16 cellular contexts compared by ENCODE assay signal in genomic region chr7:147015999-147016398, GRCh38.
A peak's percentile ranks its signal among the peaks of the same experiment; 100 is the strongest.
DNase-seq lines count a peak whose midpoint lies in the region; ATAC-seq and TF ChIP-seq lines count a peak whose summit lies in the region.
"Had no signal": no experiment of that assay in that cellular context is flagged by ENCODE, and none has a peak within 500 bp of the region (broad histone marks: within the 10 kb centered on the region; RNA-seq: fewer than 3 reads in every experiment).

No MANE protein-coding gene starts in this region.

- TF ChIP-seq CTCF in OCI-LY1 (IDR thresholded peaks at IDR 0.05; ENCODE audit: low read length), result no peak
- no peak for TF ChIP-seq CTCF in neural cell (IDR thresholded peaks at IDR 0.05; ENCODE audit: poor library complexity, severe bottlenecking)

- no peak overlapping the region for H3K4me2 ChIP-seq in OCI-LY1 (ENCODE audit: low read length)
- no peak overlapping the region for H3K4me2 ChIP-seq in neural cell (ENCODE audit: low read length)
- H3K4me2 ChIP-seq: A549; BLaER1 treated with 17β-estradiol and CSF1 and Interleukin-3, amounts not matched to agents 10 nM and 100 nM had no signal

- H3K27me3 ChIP-seq in OCI-LY1 (ENCODE audit: insufficient read depth, low read length), result no peaks in the 10 kb centered on the region
- H3K27me3 ChIP-seq in neural cell (ENCODE audit: insufficient read depth, low read depth, low read length), result no peaks in the 10 kb centered on the region
- H3K27me3 ChIP-seq: BLaER1 treated with 17β-estradiol and CSF1 and Interleukin-3, amounts not matched to agents 10 nM and 100 nM had no signal

- DNase-seq in putamen (ENCODE audit: low spot score) (peak; percentile 19), Right ventricle myocardium inferior (ENCODE audit: missing footprints) (no peak), NCI-H446 (lab: John Stamatoyannopoulos, UW) (no peak)
- DNase-seq: AML-193; Caco-2; Calu3; CD4-positive, alpha-beta T cell; CD8-positive, alpha-beta T cell; DMS79 treated with DMSO at 0.1 percent for 48 hours; GF-D8 had no signal

- H4K20me1 ChIP-seq in OCI-LY1 (ENCODE audit: insufficient read depth, low read length), result no peaks in the 10 kb centered on the region
- H4K20me1 ChIP-seq in neural cell (ENCODE audit: insufficient read depth), result no peaks in the 10 kb centered on the region
- H4K20me1 ChIP-seq: BLaER1 treated with 17β-estradiol and CSF1 and Interleukin-3, amounts not matched to agents 10 nM and 100 nM had no signal

- ATAC-seq in Right ventricle myocardium inferior, result no peak
- ATAC-seq: A549; CD8-positive, alpha-beta T cell had no signal

- no peaks in the 10 kb centered on the region for H3K9me3 ChIP-seq in OCI-LY1 (ENCODE audit: low read length)
- H3K9me3 ChIP-seq in neural cell (ENCODE audit: low read length), result no peaks in the 10 kb centered on the region
- H3K9me3 ChIP-seq: BLaER1 treated with 17β-estradiol and CSF1 and Interleukin-3, amounts not matched to agents 10 nM and 100 nM; Caco-2 had no signal

- intact Hi-C loops in Right ventricle myocardium inferior (cut with DNase I), result no loop called here

- H3K27ac ChIP-seq in OCI-LY1 (ENCODE audit: low read depth, low read length, poor library complexity, severe bottlenecking), result no peak overlapping the region
- H3K27ac ChIP-seq in neural cell (ENCODE audit: low read length), result peak overlapping the region; percentile 46
- H3K27ac ChIP-seq: 22Rv1; A549; BLaER1 treated with 17β-estradiol and CSF1 and Interleukin-3, amounts not matched to agents 10 nM and 100 nM; C4-2B had no signal

- H3K4me3 ChIP-seq in OCI-LY1 (ENCODE audit: low read depth, low read length, poor library complexity, severe bottlenecking) (no peak overlapping the region), neural cell (ENCODE audit: low read length) (no peak overlapping the region)
- H3K4me3 ChIP-seq: A549; BLaER1 treated with 17β-estradiol and CSF1 and Interleukin-3, amounts not matched to agents 10 nM and 100 nM had no signal

- H3K79me2 ChIP-seq in OCI-LY1 (ENCODE audit: insufficient read depth, low read length) (no peaks in the 10 kb centered on the region), neural cell (replicated peaks; ENCODE audit: insufficient read depth, low read length) (no peaks in the 10 kb centered on the region)

- H3K9ac ChIP-seq in OCI-LY1 (ENCODE audit: low read length), result no peak overlapping the region
- no peak overlapping the region for H3K9ac ChIP-seq in neural cell (ENCODE audit: low read length)
- H3K9ac ChIP-seq: BLaER1 treated with 17β-estradiol and CSF1 and Interleukin-3, amounts not matched to agents 10 nM and 100 nM had no signal

- no peaks in the 10 kb centered on the region for H3K9me2 ChIP-seq in OCI-LY1 (ENCODE audit: low read depth, low read length)
- no peaks in the 10 kb centered on the region for H3K9me2 ChIP-seq in neural cell (ENCODE audit: insufficient read depth, low read length)

- H3K4me1 ChIP-seq in OCI-LY1 (ENCODE audit: insufficient read depth, low read length, severe bottlenecking), result no peaks in the 10 kb centered on the region
- H3K4me1 ChIP-seq: A549, Caco-2 had no signal

- TF ChIP-seq RAD21 in neural cell (conservative IDR thresholded peaks at IDR 0.05), result no peak

- TF ChIP-seq EP300 in neural cell (conservative IDR thresholded peaks at IDR 0.05; ENCODE audit: poor library complexity, severe bottlenecking), result peak; percentile 96

- H3F3A ChIP-seq in OCI-LY1 (ENCODE audit: insufficient read depth, low read length), result no peaks in the 10 kb centered on the region
- peaks cover 4% of the 10 kb centered on the region for H3F3A ChIP-seq in neural cell (ENCODE audit: insufficient read depth, low read length, poor library complexity, severe bottlenecking)

- H3K36me3 ChIP-seq in OCI-LY1 (ENCODE audit: insufficient read depth, low read length), result no peaks in the 10 kb centered on the region
- H3K36me3 ChIP-seq in neural cell (ENCODE audit: insufficient read depth, low read length), result no peaks in the 10 kb centered on the region
- H3K36me3 ChIP-seq: BLaER1 treated with 17β-estradiol and CSF1 and Interleukin-3, amounts not matched to agents 10 nM and 100 nM had no signal

- H2AFZ ChIP-seq in OCI-LY1 (ENCODE audit: low read length) (peak overlapping the region; percentile 66), neural cell (ENCODE audit: low read depth, low read length) (no peak overlapping the region)

TF ChIP-seq in neural cell, 6 proteins besides CTCF, POLR2A, EP300 and RAD21:
- TF ChIP-seq REST (IDR thresholded peaks at IDR 0.05; ENCODE audit: borderline replicate concordance), result peak; percentile 77
- TF ChIP-seq MXI1 (conservative IDR thresholded peaks at IDR 0.05; ENCODE audit: poor library complexity, severe bottlenecking), result no peak
- no peak for TF ChIP-seq SMC3 (conservative IDR thresholded peaks at IDR 0.05; ENCODE audit: poor library complexity)
- no peak for TF ChIP-seq TAF1 (IDR thresholded peaks at IDR 0.05; ENCODE audit: low read depth)
- no peak for TF ChIP-seq EZH2 (IDR thresholded peaks at IDR 0.05; ENCODE audit: borderline replicate concordance, insufficient read depth, low read length, poor library complexity, severe bottlenecking)
- peak; percentile 38 for TF ChIP-seq POLR2AphosphoS5 (IDR thresholded peaks at IDR 0.05)
